ENCODE assay signal across 1 cellular context in the genomic region with DNA sequence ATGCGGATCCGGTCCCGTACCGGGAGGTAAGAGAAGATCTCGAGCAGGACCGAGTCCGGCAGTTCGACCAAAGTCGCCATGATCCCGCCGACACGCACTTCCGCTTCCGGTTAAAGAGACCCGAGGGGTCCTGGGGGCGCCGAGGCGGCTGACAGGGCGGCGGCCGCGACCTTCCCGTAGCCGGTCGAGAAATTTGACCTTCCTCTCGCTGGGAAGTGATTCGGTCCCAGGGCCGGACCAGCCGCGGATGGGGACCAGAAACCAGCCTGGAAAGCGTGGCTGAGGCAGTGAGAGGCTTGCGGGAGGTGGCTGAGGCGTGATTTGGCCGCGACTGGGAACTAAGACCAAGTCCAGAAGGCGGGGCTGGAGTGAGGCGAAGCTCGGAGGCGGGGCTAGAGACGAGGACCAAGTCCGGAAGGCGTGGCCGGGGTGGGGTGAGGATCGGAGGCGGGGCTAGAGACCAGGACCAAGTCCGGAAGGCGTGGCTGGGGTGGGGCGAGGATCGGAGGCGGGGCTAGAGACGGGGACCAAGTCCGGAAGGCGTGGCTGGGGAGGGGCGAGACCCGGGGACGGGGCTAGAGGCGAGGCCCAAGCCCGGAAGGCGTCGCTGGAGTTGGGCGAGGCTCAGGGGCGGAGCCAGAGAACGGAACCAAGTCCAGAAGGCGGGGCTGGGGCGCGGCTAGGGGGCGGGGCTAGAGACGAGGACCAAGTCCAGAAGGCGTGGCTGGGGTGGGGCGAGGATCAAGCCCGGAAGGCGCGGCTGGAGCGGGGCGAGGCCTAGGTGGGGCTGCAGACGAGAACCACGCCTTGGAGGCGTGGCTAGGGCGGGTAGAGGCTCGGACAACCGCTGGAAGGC.
TF ChIP-seq lines count a peak whose summit lies in the region.

Gene FBXL12 (minus strand): TSS at position 346 of the 856 bp plus-strand sequence. CDS start 266 bp downstream, at position 80.

TF ChIP-seq in HepG2, 621 proteins besides CTCF, POLR2A, EP300 and RAD21 (continued from another document and continues in another):
- TF ChIP-seq HNF1A (IDR thresholded peaks at IDR 0.05; ENCODE audit: low read depth) (no peak), HNF1A (CRISPR knock-in tag; IDR thresholded peaks at IDR 0.05; ENCODE audit: borderline replicate concordance) (peak; percentile 42; the same call in 1 of the 2 replicates), ZFP90 (CRISPR knock-in tag; IDR thresholded peaks at IDR 0.05; ENCODE audit: borderline replicate concordance) (peak; percentile 42; the same call in 1 of the 2 replicates), SP1 (IDR thresholded peaks at IDR 0.05) (no peak), SP1 (CRISPR knock-in tag; IDR thresholded peaks at IDR 0.05) (peak; percentile 71), ZNF772 (CRISPR knock-in tag; IDR thresholded peaks at IDR 0.05) (no peak), GZF1 (CRISPR knock-in tag; IDR thresholded peaks at IDR 0.05) (peak; percentile 45; the same call in 1 of the 2 replicates), CC2D1A (CRISPR knock-in tag; IDR thresholded peaks at IDR 0.05) (no peak), ZNF24 (IDR thresholded peaks at IDR 0.05) (no peak), ARNT2 (CRISPR knock-in tag; IDR thresholded peaks at IDR 0.05; ENCODE audit: low read depth) (no peak), ZNF788 (CRISPR knock-in tag; IDR thresholded peaks at IDR 0.05; ENCODE audit: borderline replicate concordance) (peak; percentile 74; the same call in 1 of the 2 replicates), JUN (CRISPR knock-in tag; IDR thresholded peaks at IDR 0.05) (no peak), EZH2 (conservative IDR thresholded peaks at IDR 0.05; ENCODE audit: low read depth, low read length) (no peak), SIN3A (IDR thresholded peaks at IDR 0.05; ENCODE audit: borderline replicate concordance, low read depth, low read length) (peak; percentile 23; the same call in 1 of the 2 replicates), ZUFSP (CRISPR knock-in tag; IDR thresholded peaks at IDR 0.05; ENCODE audit: borderline replicate concordance) (no peak), IKZF1 (IDR thresholded peaks at IDR 0.05) (no peak), ESRRA (CRISPR knock-in tag; IDR thresholded peaks at IDR 0.05; ENCODE audit: low read depth) (peak; percentile 78; the same call in 1 of the 2 replicates), ZNF543 (CRISPR knock-in tag; IDR thresholded peaks at IDR 0.05) (peak; percentile 46; the same call in 1 of the 2 replicates), PAF1 (CRISPR knock-in tag; IDR thresholded peaks at IDR 0.05) (no peak), MTA3 (CRISPR knock-in tag; IDR thresholded peaks at IDR 0.05) (no peak), NFKB2 (CRISPR knock-in tag; IDR thresholded peaks at IDR 0.05; ENCODE audit: borderline replicate concordance) (peak; percentile 72; the same call in 1 of the 2 replicates), BHLHE40 (IDR thresholded peaks at IDR 0.05; ENCODE audit: low read length) (no peak), ZFX (CRISPR knock-in tag; IDR thresholded peaks at IDR 0.05; ENCODE audit: low read depth) (peak; percentile 88), ZNF75D (CRISPR knock-in tag; IDR thresholded peaks at IDR 0.05; ENCODE audit: borderline replicate concordance) (0 out of 2 replicates have a peak, but pooled peaks have one; percentile 72), KMT2A (CRISPR knock-in tag; IDR thresholded peaks at IDR 0.05) (no peak; the same call in 1 of the 2 replicates), TBL1XR1 (IDR thresholded peaks at IDR 0.05; ENCODE audit: borderline replicate concordance, low read length, partially characterized antibody) (no peak), ZBTB3 (CRISPR knock-in tag; IDR thresholded peaks at IDR 0.05; ENCODE audit: borderline replicate concordance, low read depth) (0 out of 2 replicates have a peak, but pooled peaks have one; percentile 78), SNAI1 (CRISPR knock-in tag; IDR thresholded peaks at IDR 0.05; ENCODE audit: borderline replicate concordance) (no peak), GATAD1 (CRISPR knock-in tag; IDR thresholded peaks at IDR 0.05) (peak; percentile 99), ZNF503 (CRISPR knock-in tag; IDR thresholded peaks at IDR 0.05) (no peak), MBD4 (IDR thresholded peaks at IDR 0.05; ENCODE audit: borderline replicate concordance, low read length) (no peak), SMARCE1 (IDR thresholded peaks at IDR 0.05; ENCODE audit: borderline replicate concordance) (no peak), ZNF224 (CRISPR knock-in tag; IDR thresholded peaks at IDR 0.05) (no peak), SP140L (CRISPR knock-in tag; IDR thresholded peaks at IDR 0.05; ENCODE audit: borderline replicate concordance) (no peak), NFYC (CRISPR knock-in tag; IDR thresholded peaks at IDR 0.05) (peak; percentile 24; the same call in 1 of the 2 replicates), ZNF724P (CRISPR knock-in tag; IDR thresholded peaks at IDR 0.05; ENCODE audit: borderline replicate concordance) (no peak), SPEN (CRISPR knock-in tag; IDR thresholded peaks at IDR 0.05; ENCODE audit: low read depth) (peak; percentile 60), ZNF597 (CRISPR knock-in tag; IDR thresholded peaks at IDR 0.05) (no peak), ZNF766 (CRISPR knock-in tag; IDR thresholded peaks at IDR 0.05; ENCODE audit: borderline replicate concordance) (no peak), ZNF576 (CRISPR knock-in tag; IDR thresholded peaks at IDR 0.05) (no peak), RFXANK (CRISPR knock-in tag; IDR thresholded peaks at IDR 0.05) (peak; percentile 78; the same call in 1 of the 2 replicates), KLF9 (CRISPR knock-in tag; IDR thresholded peaks at IDR 0.05; ENCODE audit: low read depth) (no peak), HOXA5 (CRISPR knock-in tag; IDR thresholded peaks at IDR 0.05) (peak; percentile 20; the same call in 1 of the 2 replicates), ZNF331 (CRISPR knock-in tag; IDR thresholded peaks at IDR 0.05) (no peak; the same call in 1 of the 2 replicates), ELF4 (CRISPR knock-in tag; IDR thresholded peaks at IDR 0.05; ENCODE audit: borderline replicate concordance) (peak; percentile 96), STAT5B (CRISPR knock-in tag; IDR thresholded peaks at IDR 0.05) (no peak)
- TF ChIP-seq, protein P1, sequence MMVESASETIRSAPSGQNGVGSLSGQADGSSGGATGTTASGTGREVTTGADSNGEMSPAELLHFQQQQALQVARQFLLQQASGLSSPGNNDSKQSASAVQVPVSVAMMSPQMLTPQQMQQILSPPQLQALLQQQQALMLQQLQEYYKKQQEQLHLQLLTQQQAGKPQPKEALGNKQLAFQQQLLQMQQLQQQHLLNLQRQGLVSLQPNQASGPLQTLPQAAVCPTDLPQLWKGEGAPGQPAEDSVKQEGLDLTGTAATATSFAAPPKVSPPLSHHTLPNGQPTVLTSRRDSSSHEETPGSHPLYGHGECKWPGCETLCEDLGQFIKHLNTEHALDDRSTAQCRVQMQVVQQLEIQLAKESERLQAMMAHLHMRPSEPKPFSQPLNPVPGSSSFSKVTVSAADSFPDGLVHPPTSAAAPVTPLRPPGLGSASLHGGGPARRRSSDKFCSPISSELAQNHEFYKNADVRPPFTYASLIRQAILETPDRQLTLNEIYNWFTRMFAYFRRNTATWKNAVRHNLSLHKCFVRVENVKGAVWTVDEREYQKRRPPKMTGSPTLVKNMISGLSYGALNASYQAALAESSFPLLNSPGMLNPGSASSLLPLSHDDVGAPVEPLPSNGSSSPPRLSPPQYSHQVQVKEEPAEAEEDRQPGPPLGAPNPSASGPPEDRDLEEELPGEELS (CRISPR knock-in tag; IDR thresholded peaks at IDR 0.05), result 0 out of 2 replicates have a peak, but pooled peaks have one; percentile 13
- TF ChIP-seq, protein P2, sequence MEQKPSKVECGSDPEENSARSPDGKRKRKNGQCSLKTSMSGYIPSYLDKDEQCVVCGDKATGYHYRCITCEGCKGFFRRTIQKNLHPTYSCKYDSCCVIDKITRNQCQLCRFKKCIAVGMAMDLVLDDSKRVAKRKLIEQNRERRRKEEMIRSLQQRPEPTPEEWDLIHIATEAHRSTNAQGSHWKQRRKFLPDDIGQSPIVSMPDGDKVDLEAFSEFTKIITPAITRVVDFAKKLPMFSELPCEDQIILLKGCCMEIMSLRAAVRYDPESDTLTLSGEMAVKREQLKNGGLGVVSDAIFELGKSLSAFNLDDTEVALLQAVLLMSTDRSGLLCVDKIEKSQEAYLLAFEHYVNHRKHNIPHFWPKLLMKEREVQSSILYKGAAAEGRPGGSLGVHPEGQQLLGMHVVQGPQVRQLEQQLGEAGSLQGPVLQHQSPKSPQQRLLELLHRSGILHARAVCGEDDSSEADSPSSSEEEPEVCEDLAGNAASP (CRISPR knock-in tag; IDR thresholded peaks at IDR 0.05; ENCODE audit: borderline replicate concordance), result 0 out of 2 replicates have a peak, but pooled peaks have one; percentile 36
- TF ChIP-seq, protein P3, sequence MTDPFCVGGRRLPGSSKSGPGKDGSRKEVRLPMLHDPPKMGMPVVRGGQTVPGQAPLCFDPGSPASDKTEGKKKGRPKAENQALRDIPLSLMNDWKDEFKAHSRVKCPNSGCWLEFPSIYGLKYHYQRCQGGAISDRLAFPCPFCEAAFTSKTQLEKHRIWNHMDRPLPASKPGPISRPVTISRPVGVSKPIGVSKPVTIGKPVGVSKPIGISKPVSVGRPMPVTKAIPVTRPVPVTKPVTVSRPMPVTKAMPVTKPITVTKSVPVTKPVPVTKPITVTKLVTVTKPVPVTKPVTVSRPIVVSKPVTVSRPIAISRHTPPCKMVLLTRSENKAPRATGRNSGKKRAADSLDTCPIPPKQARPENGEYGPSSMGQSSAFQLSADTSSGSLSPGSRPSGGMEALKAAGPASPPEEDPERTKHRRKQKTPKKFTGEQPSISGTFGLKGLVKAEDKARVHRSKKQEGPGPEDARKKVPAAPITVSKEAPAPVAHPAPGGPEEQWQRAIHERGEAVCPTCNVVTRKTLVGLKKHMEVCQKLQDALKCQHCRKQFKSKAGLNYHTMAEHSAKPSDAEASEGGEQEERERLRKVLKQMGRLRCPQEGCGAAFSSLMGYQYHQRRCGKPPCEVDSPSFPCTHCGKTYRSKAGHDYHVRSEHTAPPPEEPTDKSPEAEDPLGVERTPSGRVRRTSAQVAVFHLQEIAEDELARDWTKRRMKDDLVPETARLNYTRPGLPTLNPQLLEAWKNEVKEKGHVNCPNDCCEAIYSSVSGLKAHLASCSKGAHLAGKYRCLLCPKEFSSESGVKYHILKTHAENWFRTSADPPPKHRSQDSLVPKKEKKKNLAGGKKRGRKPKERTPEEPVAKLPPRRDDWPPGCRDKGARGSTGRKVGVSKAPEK (CRISPR knock-in tag; IDR thresholded peaks at IDR 0.05; ENCODE audit: borderline replicate concordance), result no peak
